ENCODE assay signal across 25 cellular contexts in the genomic region with DNA sequence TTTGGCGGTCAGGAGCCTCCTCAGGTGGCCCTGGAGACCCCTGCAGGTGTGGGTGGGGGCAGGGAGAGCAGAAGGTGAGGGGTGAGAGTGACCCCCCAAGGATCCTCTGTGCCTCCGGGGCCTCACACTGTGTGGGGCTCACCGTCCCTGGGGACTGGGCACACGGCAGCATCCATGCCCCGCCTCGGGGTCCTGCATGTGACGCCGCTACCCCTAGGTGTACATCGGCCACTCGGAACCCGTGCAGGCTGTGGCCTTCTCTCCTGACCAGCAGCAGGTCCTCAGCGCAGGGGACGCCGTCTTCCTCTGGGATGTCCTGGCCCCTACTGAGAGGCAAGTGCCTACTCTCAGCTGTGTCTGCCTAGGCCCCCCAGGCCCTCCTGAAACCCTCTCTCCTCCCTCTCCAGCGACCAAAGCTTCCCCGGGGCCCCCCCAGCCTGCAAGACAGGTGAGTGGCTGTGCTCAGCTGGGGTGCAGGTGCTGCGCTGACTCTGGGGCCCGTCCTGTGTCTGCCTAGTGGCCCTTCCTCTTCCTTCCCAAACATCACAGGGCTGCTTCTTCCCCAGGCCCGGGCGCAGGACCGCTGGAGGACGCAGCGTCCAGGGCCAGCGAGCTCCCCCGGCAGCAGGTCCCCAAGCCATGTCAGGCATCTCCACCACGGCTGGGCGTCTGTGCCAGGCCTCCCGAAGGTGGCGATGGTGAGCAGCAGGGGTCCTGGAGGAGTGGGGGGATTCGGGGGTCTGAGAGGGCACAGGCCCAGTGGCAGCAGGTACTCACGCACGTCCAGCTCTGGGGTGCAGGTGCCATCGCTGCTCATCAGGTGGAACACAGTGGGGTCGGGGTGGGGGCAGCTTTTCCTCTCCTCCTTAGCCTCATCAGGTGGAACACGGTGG. TPM values are rescaled to one million over a fixed set of nuclear protein-coding genes. Genes with fewer than 3 reads are reported as not detected.
DNase-seq lines count a peak whose midpoint lies in the region; ATAC-seq and TF ChIP-seq lines count a peak whose summit lies in the region.
"Had no signal": no experiment of that assay in that cellular context is flagged by ENCODE, and none has a peak within 500 bp of the region (broad histone marks: within the 10 kb centered on the region; RNA-seq: fewer than 3 reads in every experiment).

No MANE protein-coding gene starts in this region.

- H2BK5ac ChIP-seq in IMR-90 (ENCODE audit: low read depth, low read length, poor library complexity, severe bottlenecking) = no peak overlapping the region

- H3K4ac ChIP-seq in IMR-90 (ENCODE audit: low read depth, low read length) = no peak overlapping the region

- H3K27me3 ChIP-seq in IMR-90 (ENCODE audit: control insufficient read depth, insufficient read depth, low read length) (no peaks in the 10 kb centered on the region), smooth muscle cell (ENCODE audit: low read depth) (no peaks in the 10 kb centered on the region), MM.1S (replicated peaks; ENCODE audit: insufficient read depth, low read length) (no peaks in the 10 kb centered on the region)
- H3K27me3 ChIP-seq: esophagus muscularis mucosa, gastrocnemius medialis, right atrium auricular region, spleen had no signal

- H3K36me3 Mint-ChIP-seq in chondrocyte (ENCODE audit: low read depth) = no peaks in the 10 kb centered on the region
- H3K36me3 Mint-ChIP-seq: CD4-positive, CD25-positive, alpha-beta regulatory T cell had no signal

- TF ChIP-seq CTCF in GM12872 (IDR thresholded peaks at IDR 0.05; ENCODE audit: insufficient read depth, low read depth, low read length) (0 out of 3 replicates have a peak, but pooled peaks have one; percentile 10), IMR-90 (conservative IDR thresholded peaks at IDR 0.05; ENCODE audit: low read depth, low read length) (no peak), chondrocyte (IDR thresholded peaks at IDR 0.05) (peak; percentile 34), smooth muscle cell (IDR thresholded peaks at IDR 0.05; ENCODE audit: borderline replicate concordance, insufficient read depth, poor library complexity, severe bottlenecking) (peak; percentile 6), MM.1S (IDR thresholded peaks at IDR 0.05; ENCODE audit: low read length) (no peak)

- H2BK15ac ChIP-seq in IMR-90 (ENCODE audit: low read depth, low read length) = no peak overlapping the region

- no peak overlapping the region for H2BK120ac ChIP-seq in IMR-90 (ENCODE audit: low read depth, low read length)

- H3K9me3 ChIP-seq in IMR-90 (ENCODE audit: control insufficient read depth, insufficient read depth, low read length) (no peaks in the 10 kb centered on the region), smooth muscle cell (replicated peaks; ENCODE audit: low read depth) (no peaks in the 10 kb centered on the region), MM.1S (replicated peaks; ENCODE audit: insufficient read depth, low read length) (no peaks in the 10 kb centered on the region)
- H3K9me3 ChIP-seq: esophagus muscularis mucosa, gastrocnemius medialis, right atrium auricular region, spleen had no signal

- H3K4me3 Mint-ChIP-seq in chondrocyte (ENCODE audit: unreplicated experiment) = no peak overlapping the region
- H3K4me3 Mint-ChIP-seq: activated T-helper 17 cell treated with anti-CD3 and anti-CD28 coated beads, Interleukin-2, amount 50 U/mL, for 72 hours; CD4-positive, CD25-positive, alpha-beta regulatory T cell; effector memory CD8-positive, alpha-beta T cell had no signal

- H3K23ac ChIP-seq in IMR-90 (ENCODE audit: low read depth, low read length) = no peak overlapping the region

- H3K56ac ChIP-seq in IMR-90 (ENCODE audit: extremely low read depth, insufficient read depth, low read length) = no peak overlapping the region

- H2AK9ac ChIP-seq in IMR-90 (replicated peaks; ENCODE audit: low read depth, low read length, poor library complexity) = peak overlapping the region; percentile 3

- H3K9ac ChIP-seq in IMR-90 (ENCODE audit: low read depth, low read length) = no peak overlapping the region
- H3K9ac ChIP-seq in smooth muscle cell (ENCODE audit: low read depth) = no peak overlapping the region
- no peak overlapping the region for H3K9ac ChIP-seq in MM.1S (ENCODE audit: low read length)
- H3K9ac ChIP-seq: parathyroid adenoma had no signal

- POLR2A ChIA-PET in IMR-90 (lab: Charles Lee; ENCODE audit: unreplicated experiment) = no interaction called here

- no peaks in the 10 kb centered on the region for H3K9me1 ChIP-seq in IMR-90 (ENCODE audit: insufficient read depth, low read length)

- intact Hi-C loops in IMR-90 (cut with micrococcal nuclease) = no loop called here

- H3K4me2 ChIP-seq in IMR-90 (ENCODE audit: low read depth, low read length) (no peak overlapping the region), smooth muscle cell (no peak overlapping the region), MM.1S (ENCODE audit: low read depth, low read length) (no peak overlapping the region)

- H3K79me2 ChIP-seq in smooth muscle cell (ENCODE audit: low read depth) (no peaks in the 10 kb centered on the region), MM.1S (ENCODE audit: low read length) (no peaks in the 10 kb centered on the region)
- H3K79me2 ChIP-seq: parathyroid adenoma had no signal

- in situ Hi-C loops in IMR-90 (cut with MboI; ENCODE audit: low sequenced_read_pairs) = no loop called here

- H4K20me1 ChIP-seq in IMR-90 (ENCODE audit: insufficient read depth, low read length) (no peaks in the 10 kb centered on the region), smooth muscle cell (ENCODE audit: low read depth) (no peaks in the 10 kb centered on the region), MM.1S (ENCODE audit: insufficient read depth, low read length) (no peaks in the 10 kb centered on the region)

- peaks cover 4% of the 10 kb centered on the region for H3K4me1 Mint-ChIP-seq in chondrocyte (ENCODE audit: low read depth)
- H3K4me1 Mint-ChIP-seq: activated T-helper 17 cell treated with anti-CD3 and anti-CD28 coated beads, Interleukin-2, amount 50 U/mL, for 72 hours had no signal

- DNase-seq in IMR-90 = no peak
- DNase-seq in chondrocyte (ENCODE audit: low spot score) = no peak
- no peak for DNase-seq in smooth muscle cell (lab: John Stamatoyannopoulos, UW; ENCODE audit: unreplicated experiment)
- DNase-seq in C1 segment of cervical spinal cord (lab: John Stamatoyannopoulos, UW) = no peak
- no peak for DNase-seq in MM.1S
- no peak for DNase-seq in UCSD-AML1 (lab: John Stamatoyannopoulos, UW; ENCODE audit: unreplicated experiment)
- DNase-seq: activated CD4-positive, alpha-beta T cell treated with anti-CD3 and anti-CD28 coated beads, Interleukin-2, amount 50 U/mL, for 48 hours; activated CD8-positive, alpha-beta memory T cell treated with anti-CD3 and anti-CD28 coated beads, Interleukin-2, amount 50 U/mL, for 4 hours; activated naive CD4-positive, alpha-beta T cell treated with anti-CD3 and anti-CD28 coated beads, Interleukin-2, amount 50 U/mL, for 16 hours; CD4-positive, CD25-positive, alpha-beta regulatory T cell; effector memory CD8-positive, alpha-beta T cell; gastrocnemius medialis; left colon; NCI-H1092; NCI-H1930; NCI-H526 treated with DMSO at 0.1 percent for 48 hours; spleen; T-helper 1 cell; trophoblast cell had no signal

- CTCF ChIA-PET in IMR-90 (lab: Yijun Ruan, JAX) = no interaction called here

- no peak overlapping the region for H3K27ac Mint-ChIP-seq in chondrocyte (ENCODE audit: unreplicated experiment)
- H3K27ac Mint-ChIP-seq: activated T-helper 17 cell treated with anti-CD3 and anti-CD28 coated beads, Interleukin-2, amount 50 U/mL, for 72 hours; CD4-positive, CD25-positive, alpha-beta regulatory T cell; effector memory CD8-positive, alpha-beta T cell had no signal

- no peak for TF ChIP-seq RAD21 in IMR-90 (IDR thresholded peaks at IDR 0.05; ENCODE audit: low read length)

- no peak for TF ChIP-seq POLR2A in IMR-90 (IDR thresholded peaks at IDR 0.05; ENCODE audit: low read depth, low read length)

- no peak overlapping the region for H4K8ac ChIP-seq in IMR-90 (ENCODE audit: low read depth in 2 of 2, low read length in 2 of 2)

- no TSS peak for BruUV-seq in IMR-90 (replicated peaks; lab: Mats Ljungman, UMichigan)

- H2AFZ ChIP-seq in IMR-90 (replicated peaks; ENCODE audit: low read length, poor library complexity) (no peak overlapping the region), smooth muscle cell (ENCODE audit: low read depth) (no peak overlapping the region), MM.1S (ENCODE audit: low read length) (no peak overlapping the region)
- H2AFZ ChIP-seq: parathyroid adenoma had no signal

- H3K27me3 Mint-ChIP-seq in chondrocyte (ENCODE audit: low read depth) = no peaks in the 10 kb centered on the region
- H3K27me3 Mint-ChIP-seq: activated T-helper 17 cell treated with anti-CD3 and anti-CD28 coated beads, Interleukin-2, amount 50 U/mL, for 72 hours; CD4-positive, CD25-positive, alpha-beta regulatory T cell; effector memory CD8-positive, alpha-beta T cell had no signal

- H3K4me3 ChIP-seq in IMR-90 (ENCODE audit: insufficient read depth, low read depth, low read length) (no peak overlapping the region), smooth muscle cell (no peak overlapping the region), MM.1S (ENCODE audit: low read length) (no peak overlapping the region)
- H3K4me3 ChIP-seq: coronary artery, esophagus muscularis mucosa, gastrocnemius medialis, right atrium auricular region, spleen had no signal

- no peaks in the 10 kb centered on the region for H3F3A ChIP-seq in smooth muscle cell (ENCODE audit: low read depth)
- no peaks in the 10 kb centered on the region for H3F3A ChIP-seq in MM.1S (ENCODE audit: insufficient read depth, low read length)

- dilution Hi-C loops in IMR-90 (cut with HindIII; ENCODE audit: low sequenced_read_pairs, unreplicated experiment) = no loop called here

- H3K9me2 ChIP-seq in MM.1S (replicated peaks; ENCODE audit: insufficient read depth, low read length) = no peaks in the 10 kb centered on the region

- H3K9me3 Mint-ChIP-seq in chondrocyte (ENCODE audit: low read depth) = no peaks in the 10 kb centered on the region
- H3K9me3 Mint-ChIP-seq: activated T-helper 17 cell treated with anti-CD3 and anti-CD28 coated beads, Interleukin-2, amount 50 U/mL, for 72 hours; CD4-positive, CD25-positive, alpha-beta regulatory T cell; effector memory CD8-positive, alpha-beta T cell had no signal

- H3K4me1 ChIP-seq in IMR-90 (ENCODE audit: control insufficient read depth, insufficient read depth, low read length) (peaks cover 5% of the 10 kb centered on the region), smooth muscle cell (ENCODE audit: low read depth) (peaks cover 3% of the 10 kb centered on the region), MM.1S (ENCODE audit: low read length) (peaks cover 8% of the 10 kb centered on the region)

- no peak overlapping the region for H2BK20ac ChIP-seq in IMR-90 (ENCODE audit: low read depth, low read length)

- H3K36me3 ChIP-seq in IMR-90 (ENCODE audit: control insufficient read depth, insufficient read depth, low read length) (peaks cover 4% of the 10 kb centered on the region), smooth muscle cell (ENCODE audit: low read depth) (no peaks in the 10 kb centered on the region), MM.1S (replicated peaks; ENCODE audit: insufficient read depth, low read length) (no peaks in the 10 kb centered on the region)
- H3K36me3 ChIP-seq: gastrocnemius medialis, right atrium auricular region had no signal

- no peak overlapping the region for H4K91ac ChIP-seq in IMR-90 (ENCODE audit: insufficient read depth, low read depth, low read length)

- 85% methylated on average over 10 of the region's 35 CpGs; no CpG with 5 or more reads in 1 of the 2 experiments for whole genome bisulfite sequencing in IMR-90 (ENCODE audit: extremely low coverage in 2 of 2, insufficient read length in 1 of 2), 2 experiments
- 92% methylated on average over 30 of the region's 35 CpGs for WGBS in smooth muscle cell (ENCODE audit: low lambda C conversion rate)

- no peak overlapping the region for H3K14ac ChIP-seq in IMR-90 (replicated peaks; ENCODE audit: low read depth, low read length)

- H3K18ac ChIP-seq in IMR-90 (ENCODE audit: low read depth, low read length) = no peak overlapping the region

- no peak for ATAC-seq in IMR-90 (ENCODE audit: low read depth)
- ATAC-seq: activated T-helper 17 cell treated with anti-CD3 and anti-CD28 coated beads, Interleukin-2, amount 50 U/mL, for 72 hours; effector memory CD8-positive, alpha-beta T cell; gastrocnemius medialis; left colon had no signal

- H4K5ac ChIP-seq in IMR-90 (ENCODE audit: low read depth, low read length) = no peak overlapping the region

- H3K27ac ChIP-seq in IMR-90 (ENCODE audit: insufficient read depth, low read length) (no peak overlapping the region), smooth muscle cell (ENCODE audit: low read depth) (no peak overlapping the region), MM.1S (ENCODE audit: low read length) (no peak overlapping the region)
- H3K27ac ChIP-seq: coronary artery, gastrocnemius medialis, parathyroid adenoma, right atrium auricular region had no signal

- H2AK5ac ChIP-seq in IMR-90 (ENCODE audit: low read depth, low read length) = no peak overlapping the region

- H3K79me1 ChIP-seq in IMR-90 (ENCODE audit: low read depth in 1 of 2, low read length in 2 of 2) = no peaks in the 10 kb centered on the region

RNA-seq across cellular contexts. Expression of a gene that starts 9.0 kb away (rescaled TPM):
- 20.0 and 20.3 TPM in 2 replicates for total RNA-seq in IMR-90 (2012; rRNA removed)
- polyA plus RNA-seq in IMR-90 (2012; rRNA removed) = 181 and 228 TPM in 2 replicates
- 70.1 and 99.5 TPM in 2 replicates for polyA plus RNA-seq in IMR-90 (2012; cell fraction: cytosol; rRNA removed)
- polyA plus RNA-seq in IMR-90 (2012; cell fraction: nucleus; rRNA removed; ENCODE audit: low replicate concordance) = 1,124 and 3,095 TPM in 2 replicates
- total RNA-seq in chondrocyte = 101 to 109 TPM (median 106 TPM) in 3 replicates
- total RNA-seq in smooth muscle cell = 41.4 and 44.5 TPM in 2 replicates
- 148 and 152 TPM in 2 replicates for polyA plus RNA-seq in smooth muscle cell

RNA-seq across cellular contexts. Expression of a gene that starts 9.8 kb away (rescaled TPM):
- total RNA-seq in IMR-90 (2012; rRNA removed) = 1.4 and 1.7 TPM in 2 replicates
- polyA plus RNA-seq in IMR-90 (2012; rRNA removed) = 18.7 and 21.7 TPM in 2 replicates
- 7.5 and 8.1 TPM in 2 replicates for polyA plus RNA-seq in IMR-90 (2012; cell fraction: cytosol; rRNA removed)
- polyA plus RNA-seq in IMR-90 (2012; cell fraction: nucleus; rRNA removed; ENCODE audit: low replicate concordance) = 118 and 402 TPM in 2 replicates
- total RNA-seq in chondrocyte = 17.0 to 36.6 TPM (median 19.2 TPM) in 3 replicates
- total RNA-seq in smooth muscle cell = 6.8 and 8.4 TPM in 2 replicates
- polyA plus RNA-seq in smooth muscle cell = 10.4 and 24.6 TPM in 2 replicates

RNA-seq across cellular contexts. Expression of a gene that starts 16.5 kb away (rescaled TPM):
- total RNA-seq in IMR-90 (2012; rRNA removed) = 0.72 and 0.83 TPM in 2 replicates
- polyA plus RNA-seq in IMR-90 (2012; rRNA removed) = 4.1 and 4.8 TPM in 2 replicates
- polyA plus RNA-seq in IMR-90 (2012; cell fraction: cytosol; rRNA removed) = 4.0 and 5.9 TPM in 2 replicates
- polyA plus RNA-seq in IMR-90 (2012; cell fraction: nucleus; rRNA removed; ENCODE audit: low replicate concordance) = 37.4 and 102 TPM in 2 replicates
- total RNA-seq in chondrocyte = 1.9 to 3.5 TPM (median 3.0 TPM) in 3 replicates
- total RNA-seq in smooth muscle cell = 2.7 and 4.5 TPM in 2 replicates
- 2.6 and 3.7 TPM in 2 replicates for polyA plus RNA-seq in smooth muscle cell

RNA-seq across cellular contexts. Expression of a gene that starts 17.3 kb away (rescaled TPM):
- total RNA-seq in IMR-90 (2012; rRNA removed) (6.3 and 8.6 TPM in 2 replicates), chondrocyte (10.4 to 16.9 TPM (median 15.3 TPM) in 3 replicates), smooth muscle cell (7.7 and 11.9 TPM in 2 replicates)
- polyA plus RNA-seq in IMR-90 (2012; rRNA removed) (19.6 and 27.9 TPM in 2 replicates), smooth muscle cell (34.7 and 45.8 TPM in 2 replicates)
- 25.3 and 26.7 TPM in 2 replicates for polyA plus RNA-seq in IMR-90 (2012; cell fraction: cytosol; rRNA removed)
- polyA plus RNA-seq in IMR-90 (2012; cell fraction: nucleus; rRNA removed; ENCODE audit: low replicate concordance) = 21.2 and 46.6 TPM in 2 replicates

RNA-seq across cellular contexts. Expression of a gene that starts 21.3 kb away (rescaled TPM):
- 162 and 183 TPM in 2 replicates for total RNA-seq in IMR-90 (2012; rRNA removed)
- polyA plus RNA-seq in IMR-90 (2012; rRNA removed) = 186 and 195 TPM in 2 replicates
- 197 and 230 TPM in 2 replicates for polyA plus RNA-seq in IMR-90 (2012; cell fraction: cytosol; rRNA removed)
- polyA plus RNA-seq in IMR-90 (2012; cell fraction: nucleus; rRNA removed; ENCODE audit: low replicate concordance) = 258 and 444 TPM in 2 replicates
- total RNA-seq in chondrocyte = 89.7 to 139 TPM (median 96.1 TPM) in 3 replicates
- 93.4 and 99.0 TPM in 2 replicates for total RNA-seq in smooth muscle cell
- polyA plus RNA-seq in smooth muscle cell = 196 and 212 TPM in 2 replicates

Comparison
In these comparisons a context has a peak if more than half of its experiments do, and no peak if none do; other contexts are left out.
1. CTCF ChIP-seq: peak in GM12872 (single experiment), chondrocyte (single experiment) and smooth muscle cell (single experiment); none in IMR-90 (single experiment) and MM.1S (single experiment).